Comparison of ENCODE assay signal across 38 cellular contexts in the genomic region with DNA sequence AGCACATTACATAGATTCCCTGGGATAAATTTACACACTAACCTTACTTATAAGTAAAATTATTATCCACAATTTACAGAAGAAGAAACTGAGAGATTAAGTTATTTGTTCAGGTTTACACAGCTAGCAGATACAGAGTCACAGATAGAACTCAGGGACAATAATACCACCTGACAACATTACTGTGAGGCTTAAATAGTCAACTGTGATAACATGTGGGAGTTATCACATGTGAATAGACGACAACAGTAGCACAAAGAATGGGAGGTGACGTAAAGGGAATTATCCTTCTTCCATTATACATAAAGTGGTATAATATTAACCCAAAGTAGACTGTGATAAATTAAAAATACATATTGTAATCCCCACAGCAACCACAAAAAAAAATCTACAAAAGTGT. TPM values are rescaled to one million over a fixed set of nuclear protein-coding genes. Genes with fewer than 3 reads are reported as not detected.
"Had no signal": no experiment of that assay in that cellular context is flagged by ENCODE, and none has a peak within 500 bp of the region (broad histone marks: within the 10 kb centered on the region; RNA-seq: fewer than 3 reads in every experiment).

No MANE protein-coding gene starts in this region.

- H3K4me2 ChIP-seq: KMS-11 had no signal

- H3K36me3 ChIP-seq: MG63 had no signal

- H3K27ac ChIP-seq: KMS-11 had no signal

- H3K27me3 ChIP-seq: MG63 had no signal

- H3K9ac ChIP-seq: KMS-11 had no signal

- H3K9me3 ChIP-seq: MG63 had no signal

- DNase-seq: Karpas-422, Kasumi-1, KG1, MG63, MM.1S, MV-4-11, NCI-H1048, NCI-H1092, NCI-H1092 treated with DMSO at 0.1 percent for 48 hours, NCI-H1105, NCI-H1105 treated with DMSO at 0.1 percent for 48 hours, NCI-H1417, NCI-H1417 treated with DMSO at 0.1 percent for 48 hours, NCI-H1436, NCI-H1436 treated with DMSO at 0.1 percent for 48 hours, NCI-H146, NCI-H1694, NCI-H1694 treated with DMSO at 0.1 percent for 48 hours, NCI-H187, NCI-H187 treated with DMSO at 0.1 percent for 48 hours, NCI-H1930, NCI-H2029, NCI-H2029 treated with DMSO at 0.1 percent for 48 hours, NCI-H2081, NCI-H2081 treated with DMSO at 0.1 percent for 48 hours, NCI-H2107, NCI-H2171, NCI-H2171 treated with DMSO at 0.1 percent for 48 hours, NCI-H226, NCI-H345, NCI-H446, NCI-H446 treated with DMSO at 0.1 percent for 48 hours, NCI-H510A had no signal

- H3K4me3 ChIP-seq: MG63 had no signal

RNA-seq across cellular contexts. Expression of a gene that starts 6.2 kb away (rescaled TPM):
- total RNA-seq: LHCN-M2, M059J, MCF 10A, NCI-H460 had no signal
